In genomic region chr2:7278984-7279383, GRCh38 we compare ENCODE assay signal across 29 cellular contexts.
DNase-seq lines count a peak whose midpoint lies in the region; ATAC-seq, FAIRE-seq and TF ChIP-seq lines count a peak whose summit lies in the region.
"Had no signal": no experiment of that assay in that cellular context is flagged by ENCODE, and none has a peak within 500 bp of the region (broad histone marks: within the 10 kb centered on the region; RNA-seq: fewer than 3 reads in every experiment).

No MANE protein-coding gene starts in this region.

- no peak for DNase-seq in K562 (ENCODE audit: extremely low read depth in 1 of 4, low spot score in 3 of 4)
- DNase-seq in central memory CD4-positive, alpha-beta T cell, result no peak
- DNase-seq: 8988T; ACHN; AML-193; BE2C; C1 segment of cervical spinal cord; Caco-2; Calu3; CD4-positive, alpha-beta memory T cell; CD4-positive, alpha-beta T cell; CD4-positive, CD25-positive, alpha-beta regulatory T cell; CD8-positive, alpha-beta memory T cell; CD8-positive, alpha-beta T cell; COR-L47; DMS 273 treated with DMSO at 0.1 percent for 48 hours; DMS153; DMS53; DMS79; DMS79 treated with DMSO at 0.1 percent for 48 hours; DND-41; EL had no signal

- no peaks in the 10 kb centered on the region for H3K27me3 ChIP-seq in K562 (ENCODE audit: control insufficient read depth in 2 of 2, insufficient read depth in 2 of 2, low read length in 2 of 2)
- H3K27me3 ChIP-seq: BE2C; BLaER1; BLaER1 treated with 17β-estradiol and CSF1 and Interleukin-3, amounts not matched to agents 10 nM and 100 nM had no signal

- no peak for FAIRE-seq in K562 (lab: Jason Lieb, UNC)
- FAIRE-seq: A204.1, A549, D721Med had no signal

- TF ChIP-seq POLR2A in K562 (conservative IDR thresholded peaks at IDR 0.05), result no peak

- ATAC-seq in K562, result no peak
- ATAC-seq: A549; CD8-positive, alpha-beta T cell had no signal

- in situ Hi-C loops in K562 (cut with MboI), result no loop called here

- no TSS peak for BruUV-seq in K562 (replicated peaks; lab: Mats Ljungman, UMichigan)

- POLR2A ChIA-PET in K562 (lab: Yijun Ruan, JAX), result no interaction called here

- no peak for TF ChIP-seq CTCF in K562 (IDR thresholded peaks at IDR 0.05 in 2 of 3, conservative IDR thresholded peaks at IDR 0.05 in 1 of 3; ENCODE audit: insufficient read depth in 2 of 3, low read depth in 1 of 3, low read length in 3 of 3)

- CTCF ChIA-PET in K562 (lab: Yijun Ruan, JAX; ENCODE audit: low intra/inter-chr PET ratio), result no interaction called here

- H2AFZ ChIP-seq in K562 (ENCODE audit: low read depth, low read length), result no peak overlapping the region

- no peak overlapping the region for H3K4me3 ChIP-seq in K562
- H3K4me3 ChIP-seq: A549; BLaER1; BLaER1 treated with 17β-estradiol and CSF1 and Interleukin-3, amounts not matched to agents 10 nM and 100 nM had no signal

- no peaks in the 10 kb centered on the region for H3K9me1 ChIP-seq in K562 (ENCODE audit: control insufficient read depth, insufficient read depth, low read length)

- no peaks in the 10 kb centered on the region for H3K36me3 ChIP-seq in K562 (ENCODE audit: control insufficient read depth, insufficient read depth, low read length)
- H3K36me3 ChIP-seq: BE2C; BLaER1; BLaER1 treated with 17β-estradiol and CSF1 and Interleukin-3, amounts not matched to agents 10 nM and 100 nM had no signal

- intact Hi-C loops in K562 (cut with micrococcal nuclease), result no loop called here

- no peak for TF ChIP-seq RAD21 in K562 (CRISPR knock-in tag; conservative IDR thresholded peaks at IDR 0.05 in 1 of 2, IDR thresholded peaks at IDR 0.05 in 1 of 2)

- H3K79me2 ChIP-seq in K562 (ENCODE audit: control insufficient read depth, insufficient read depth, low read length), result no peaks in the 10 kb centered on the region

- no peak for TF ChIP-seq EP300 in K562 (IDR thresholded peaks at IDR 0.05; ENCODE audit: low read length)

- H3K4me1 ChIP-seq in K562 (replicated peaks in 1 of 2; ENCODE audit: control insufficient read depth in 2 of 2, insufficient read depth in 2 of 2, low read length in 2 of 2), result no peaks in the 10 kb centered on the region
- H3K4me1 ChIP-seq: A549; BE2C; BLaER1; BLaER1 treated with 17β-estradiol and CSF1 and Interleukin-3, amounts not matched to agents 10 nM and 100 nM had no signal

- no peaks in the 10 kb centered on the region for H4K20me1 ChIP-seq in K562 (replicated peaks; ENCODE audit: control insufficient read depth, insufficient read depth, low read length)
- H4K20me1 ChIP-seq: BLaER1; BLaER1 treated with 17β-estradiol and CSF1 and Interleukin-3, amounts not matched to agents 10 nM and 100 nM had no signal

- H3K9me3 ChIP-seq in K562 (replicated peaks; ENCODE audit: control insufficient read depth, insufficient read depth, low read depth, low read length), result no peaks in the 10 kb centered on the region
- H3K9me3 ChIP-seq: A549; BE2C; BLaER1; BLaER1 treated with 17β-estradiol and CSF1 and Interleukin-3, amounts not matched to agents 10 nM and 100 nM; Caco-2 had no signal

- no peak overlapping the region for H3K9ac ChIP-seq in K562 (ENCODE audit: insufficient read depth in 1 of 2, low read depth in 2 of 2, low read length in 2 of 2)
- H3K9ac ChIP-seq: BLaER1; BLaER1 treated with 17β-estradiol and CSF1 and Interleukin-3, amounts not matched to agents 10 nM and 100 nM had no signal

- no peak overlapping the region for H3K27ac ChIP-seq in K562 (ENCODE audit: extremely low read depth, low read depth, low read length)
- H3K27ac ChIP-seq: 22Rv1; A549; BLaER1; BLaER1 treated with 17β-estradiol and CSF1 and Interleukin-3, amounts not matched to agents 10 nM and 100 nM; C4-2B had no signal

- H3K4me2 ChIP-seq in K562 (ENCODE audit: insufficient read depth, low read length), result no peak overlapping the region
- H3K4me2 ChIP-seq: A549; BLaER1; BLaER1 treated with 17β-estradiol and CSF1 and Interleukin-3, amounts not matched to agents 10 nM and 100 nM had no signal

TF ChIP-seq in K562, 482 proteins besides CTCF, POLR2A, EP300 and RAD21:
- TF ChIP-seq RNF219 (CRISPR knock-in tag; IDR thresholded peaks at IDR 0.05), result no peak
- TF ChIP-seq DACH1 (IDR thresholded peaks at IDR 0.05; ENCODE audit: partially characterized antibody), result peak; percentile 77
- no peak for TF ChIP-seq ZNF24 (IDR thresholded peaks at IDR 0.05)
- TF ChIP-seq CREBBP (IDR thresholded peaks at IDR 0.05; ENCODE audit: low read depth, low read length), result peak; percentile 53
- TF ChIP-seq, protein P1, sequence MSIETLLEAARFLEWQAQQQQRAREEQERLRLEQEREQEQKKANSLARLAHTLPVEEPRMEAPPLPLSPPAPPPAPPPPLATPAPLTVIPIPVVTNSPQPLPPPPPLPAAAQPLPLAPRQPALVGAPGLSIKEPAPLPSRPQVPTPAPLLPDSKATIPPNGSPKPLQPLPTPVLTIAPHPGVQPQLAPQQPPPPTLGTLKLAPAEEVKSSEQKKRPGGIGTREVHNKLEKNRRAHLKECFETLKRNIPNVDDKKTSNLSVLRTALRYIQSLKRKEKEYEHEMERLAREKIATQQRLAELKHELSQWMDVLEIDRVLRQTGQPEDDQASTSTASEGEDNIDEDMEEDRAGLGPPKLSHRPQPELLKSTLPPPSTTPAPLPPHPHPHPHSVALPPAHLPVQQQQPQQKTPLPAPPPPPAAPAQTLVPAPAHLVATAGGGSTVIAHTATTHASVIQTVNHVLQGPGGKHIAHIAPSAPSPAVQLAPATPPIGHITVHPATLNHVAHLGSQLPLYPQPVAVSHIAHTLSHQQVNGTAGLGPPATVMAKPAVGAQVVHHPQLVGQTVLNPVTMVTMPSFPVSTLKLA (conservative IDR thresholded peaks at IDR 0.05), result no peak
